Comparison of ENCODE assay signal across 11 cellular contexts in genomic region chr6:166490671-166491500, GRCh38.
DNase-seq lines count a peak whose midpoint lies in the region; ATAC-seq and TF ChIP-seq lines count a peak whose summit lies in the region.
"Had no signal": no experiment of that assay in that cellular context is flagged by ENCODE, and none has a peak within 500 bp of the region (broad histone marks: within the 10 kb centered on the region; RNA-seq: fewer than 3 reads in every experiment).

No MANE protein-coding gene starts in this region.

- CTCF ChIA-PET in Calu3 (lab: Charles Lee): interaction anchor here (1.0 kb wide), 1 partner anchor 137 kb away, joined by 7 read pairs; the partner anchor contains the start of gene RPS6KA2
- CTCF ChIA-PET in CD8-positive, alpha-beta T cell (lab: Charles Lee): interaction anchor here (0.5 kb wide), 1 partner anchor 104 kb away, joined by 3 read pairs; no protein-coding TSS in a partner anchor

- H3K4me3 ChIP-seq in CD8-positive, alpha-beta T cell (ENCODE audit: low read depth, low read length): no peak overlapping the region

- no peak for TF ChIP-seq CTCF in Calu3 (IDR thresholded peaks at IDR 0.05; ENCODE audit: unreplicated experiment)
- no peak for TF ChIP-seq CTCF in CD8-positive, alpha-beta T cell (IDR thresholded peaks at IDR 0.05)

- H3K27me3 ChIP-seq in CD8-positive, alpha-beta T cell (ENCODE audit: insufficient read depth, low read length): no peaks in the 10 kb centered on the region
- H3K27me3 ChIP-seq: neutrophil had no signal

- H3K27ac Mint-ChIP-seq in Calu3 (ENCODE audit: unreplicated experiment): no peak overlapping the region
- H3K27ac Mint-ChIP-seq in CD8-positive, alpha-beta T cell: no peak overlapping the region

- POLR2A ChIA-PET in CD8-positive, alpha-beta T cell (lab: Charles Lee): no interaction called here

- H3K4me3 Mint-ChIP-seq in Calu3 (ENCODE audit: low read depth, unreplicated experiment): no peak overlapping the region
- no peak overlapping the region for H3K4me3 Mint-ChIP-seq in CD8-positive, alpha-beta T cell

- BruUV-seq in Calu3 (replicated peaks; lab: Mats Ljungman, UMichigan): no TSS peak

- intact Hi-C loops in Calu3 (cut with micrococcal nuclease; ENCODE audit: unreplicated experiment): loop anchor here (1.0 to 2.0 kb wide), 2 partner anchors 42 to 65 kb away; no protein-coding TSS in a partner anchor
- intact Hi-C loops in CD8-positive, alpha-beta T cell (cut with DNase I, micrococcal nuclease): no loop called here

- H3K27ac ChIP-seq in CD8-positive, alpha-beta T cell (ENCODE audit: low read depth, low read length): no peak overlapping the region
- H3K27ac ChIP-seq: neutrophil had no signal

- ATAC-seq in GM18861 (IDR thresholded peaks at IDR 0.05; ENCODE audit: unreplicated experiment): no peak
- ATAC-seq in CD8-positive, alpha-beta T cell: no peak

- peaks cover 19% of the 10 kb centered on the region for H3K4me1 ChIP-seq in CD8-positive, alpha-beta T cell (ENCODE audit: insufficient read depth, low read length)

- H3K9me3 Mint-ChIP-seq in Calu3 (ENCODE audit: low read depth, unreplicated experiment): no peaks in the 10 kb centered on the region
- no peaks in the 10 kb centered on the region for H3K9me3 Mint-ChIP-seq in CD8-positive, alpha-beta T cell

- H3K4me1 Mint-ChIP-seq in Calu3 (ENCODE audit: low read depth, unreplicated experiment): peaks cover 25% of the 10 kb centered on the region
- peaks cover 30% of the 10 kb centered on the region for H3K4me1 Mint-ChIP-seq in CD8-positive, alpha-beta T cell (ENCODE audit: low read depth)

- no peaks in the 10 kb centered on the region for H3K27me3 Mint-ChIP-seq in Calu3 (ENCODE audit: unreplicated experiment)
- no peaks in the 10 kb centered on the region for H3K27me3 Mint-ChIP-seq in CD8-positive, alpha-beta T cell (ENCODE audit: low read depth)

- H3K9me3 ChIP-seq in CD8-positive, alpha-beta T cell (ENCODE audit: low read length): no peaks in the 10 kb centered on the region
- H3K9me3 ChIP-seq: neutrophil had no signal

- H3K36me3 ChIP-seq in CD8-positive, alpha-beta T cell (ENCODE audit: insufficient read depth, low read length): no peaks in the 10 kb centered on the region

- DNase-seq in Calu3 (peak; percentile 71), NCI-H2029 treated with DMSO at 0.1 percent for 48 hours (lab: John Stamatoyannopoulos, UW) (peak; percentile 37), amniotic epithelial cell (ENCODE audit: low read depth) (peak; percentile 50), kidney tubule cell (ENCODE audit: low spot score) (peak; percentile 23), SW480 (ENCODE audit: low spot score) (no peak), HCEC 1CT (no peak)
- no peak for DNase-seq in CD8-positive, alpha-beta T cell
- DNase-seq: activated gamma-delta T cell treated with Interleukin-2 at 50 U/mL for 16 hours, DMS53 had no signal

- H3K36me3 Mint-ChIP-seq in Calu3 (ENCODE audit: insufficient read depth, unreplicated experiment): peaks cover 21% of the 10 kb centered on the region
- H3K36me3 Mint-ChIP-seq in CD8-positive, alpha-beta T cell: no peaks in the 10 kb centered on the region

Comparison
In these comparisons a context has a peak if more than half of its experiments do, and no peak if none do; other contexts are left out.
1. DNase-seq: peak in Calu3 (single experiment), NCI-H2029 treated with DMSO at 0.1 percent for 48 hours (single experiment), amniotic epithelial cell (single experiment) and kidney tubule cell (single experiment); none in SW480 (single experiment), HCEC 1CT (single experiment) and CD8-positive, alpha-beta T cell (0 of 7).